ENCODE assay signal across 27 cellular contexts in genomic region chr6:158713469-158713868, GRCh38.
DNase-seq lines count a peak whose midpoint lies in the region; ATAC-seq and TF ChIP-seq lines count a peak whose summit lies in the region.
"Had no signal": no experiment of that assay in that cellular context is flagged by ENCODE, and none has a peak within 500 bp of the region (broad histone marks: within the 10 kb centered on the region; RNA-seq: fewer than 3 reads in every experiment).

No MANE protein-coding gene starts in this region.

- H3K4me1 ChIP-seq in H9 (ENCODE audit: insufficient read depth, low read length), result no peaks in the 10 kb centered on the region
- H3K4me1 ChIP-seq: neural progenitor cell, pancreas, uterus had no signal

- no peaks in the 10 kb centered on the region for H3K27me3 Mint-ChIP-seq in T-helper 1 cell treated with Interleukin-12 subunit alpha and Interleukin-12 subunit beta and Interleukin-4 antibody, amounts not matched to agents 30 μg/mL and 1 μg/mL, for 36 hours (ENCODE audit: low read depth)
- no peaks in the 10 kb centered on the region for H3K27me3 Mint-ChIP-seq in H9 (ENCODE audit: low read depth)
- H3K27me3 Mint-ChIP-seq in central memory CD8-positive, alpha-beta T cell, result no peaks in the 10 kb centered on the region
- peaks cover 2% of the 10 kb centered on the region for H3K27me3 Mint-ChIP-seq in activated T-helper 1 cell treated with anti-CD3 and anti-CD28 coated beads, Interleukin-12 subunit alpha, Interleukin-12 subunit beta, Interleukin-2, Interleukin-4 antibody, amounts not matched to agents 30 ng/mL and 10 ng/mL and 1 ng/mL, durations not matched to agents 14 hours and 24 hours and 36 hours (ENCODE audit: insufficient read depth)
- H3K27me3 Mint-ChIP-seq: activated CD8-positive, alpha-beta T cell treated with anti-CD3 and anti-CD28 coated beads for 36 hours; activated naive CD8-positive, alpha-beta T cell treated with anti-CD3 and anti-CD28 coated beads for 36 hours; stimulated activated naive CD8-positive, alpha-beta T cell treated with anti-CD3 and anti-CD28 coated beads, Interleukin-15, Interleukin-2, amounts not matched to agents 100 ng/mL and 50 ng/mL, for 24 hours; T-helper 17 cell had no signal

- H3K23me2 ChIP-seq in H9 (ENCODE audit: insufficient read length, low read depth, low read length, poor library complexity, severe bottlenecking), result no peaks in the 10 kb centered on the region

- no peak overlapping the region for H4K5ac ChIP-seq in H9 (ENCODE audit: insufficient read length, low read depth, low read length)

- no peak overlapping the region for H3K27ac ChIP-seq in H9 (ENCODE audit: insufficient read length, low read depth, low read length)
- H3K27ac ChIP-seq: neural progenitor cell, pancreas, skin epidermis, thoracic aorta, uterus had no signal

- no peak overlapping the region for H3K9ac ChIP-seq in H9 (ENCODE audit: extremely low read depth, insufficient read length, low read length)
- H3K9ac ChIP-seq: neural progenitor cell had no signal

- no peak overlapping the region for H2BK120ac ChIP-seq in H9 (ENCODE audit: low read depth, low read length, poor library complexity, severe bottlenecking)

- H2BK15ac ChIP-seq in H9 (ENCODE audit: low read depth, low read length), result no peak overlapping the region

- peaks cover 50% of the 10 kb centered on the region for H3K4me1 Mint-ChIP-seq in T-helper 1 cell treated with Interleukin-12 subunit alpha and Interleukin-12 subunit beta and Interleukin-4 antibody, amounts not matched to agents 30 μg/mL and 1 μg/mL, for 36 hours (ENCODE audit: low read depth)
- peaks cover 7 to 8% of the 10 kb centered on the region in 2 experiments for H3K4me1 Mint-ChIP-seq in H9
- H3K4me1 Mint-ChIP-seq in central memory CD8-positive, alpha-beta T cell, result peaks cover 50% of the 10 kb centered on the region
- peaks cover 60% of the 10 kb centered on the region for H3K4me1 Mint-ChIP-seq in activated T-helper 1 cell treated with anti-CD3 and anti-CD28 coated beads, Interleukin-12 subunit alpha, Interleukin-12 subunit beta, Interleukin-2, Interleukin-4 antibody, amounts not matched to agents 30 ng/mL and 10 ng/mL and 1 ng/mL, durations not matched to agents 14 hours and 24 hours and 36 hours (ENCODE audit: low read depth)

- no peaks in the 10 kb centered on the region for H3K9me3 Mint-ChIP-seq in T-helper 1 cell treated with Interleukin-12 subunit alpha and Interleukin-12 subunit beta and Interleukin-4 antibody, amounts not matched to agents 30 μg/mL and 1 μg/mL, for 36 hours
- no peaks in the 10 kb centered on the region for H3K9me3 Mint-ChIP-seq in H9
- no peaks in the 10 kb centered on the region for H3K9me3 Mint-ChIP-seq in central memory CD8-positive, alpha-beta T cell
- H3K9me3 Mint-ChIP-seq in activated T-helper 1 cell treated with anti-CD3 and anti-CD28 coated beads, Interleukin-12 subunit alpha, Interleukin-12 subunit beta, Interleukin-2, Interleukin-4 antibody, amounts not matched to agents 30 ng/mL and 10 ng/mL and 1 ng/mL, durations not matched to agents 14 hours and 24 hours and 36 hours, result no peaks in the 10 kb centered on the region
- H3K9me3 Mint-ChIP-seq: activated CD8-positive, alpha-beta T cell treated with anti-CD3 and anti-CD28 coated beads for 36 hours; activated naive CD8-positive, alpha-beta T cell treated with anti-CD3 and anti-CD28 coated beads for 36 hours; CD8-positive, alpha-beta memory T cell; neural progenitor cell; stimulated activated naive CD8-positive, alpha-beta T cell treated with anti-CD3 and anti-CD28 coated beads, Interleukin-15, Interleukin-2, amounts not matched to agents 100 ng/mL and 50 ng/mL, for 24 hours had no signal

- intact Hi-C loops in activated T-helper 1 cell treated with anti-CD3 and anti-CD28 coated beads, Interleukin-12 subunit alpha, Interleukin-12 subunit beta, Interleukin-2, Interleukin-4 antibody, amounts not matched to agents 30 ng/mL and 10 ng/mL and 1 ng/mL, durations not matched to agents 14 hours and 24 hours and 36 hours (cut with micrococcal nuclease), result no loop called here

- no peak overlapping the region for H3K56ac ChIP-seq in H9 (ENCODE audit: insufficient read length, low read depth, low read length)

- H3T11ph ChIP-seq in H9 (ENCODE audit: low read length), result no peak overlapping the region

- H3K27me3 ChIP-seq in H9 (ENCODE audit: insufficient read depth, low read length), result no peaks in the 10 kb centered on the region
- H3K27me3 ChIP-seq: neural progenitor cell, pancreas, uterus had no signal

- peak overlapping the region; percentile 36 for H3K27ac Mint-ChIP-seq in T-helper 1 cell treated with Interleukin-12 subunit alpha and Interleukin-12 subunit beta and Interleukin-4 antibody, amounts not matched to agents 30 μg/mL and 1 μg/mL, for 36 hours
- H3K27ac Mint-ChIP-seq in H9, result no peak overlapping the region
- H3K27ac Mint-ChIP-seq in central memory CD8-positive, alpha-beta T cell (ENCODE audit: low read depth), result peak overlapping the region; percentile 74
- H3K27ac Mint-ChIP-seq in activated T-helper 1 cell treated with anti-CD3 and anti-CD28 coated beads, Interleukin-12 subunit alpha, Interleukin-12 subunit beta, Interleukin-2, Interleukin-4 antibody, amounts not matched to agents 30 ng/mL and 10 ng/mL and 1 ng/mL, durations not matched to agents 14 hours and 24 hours and 36 hours, result no peak overlapping the region
- H3K27ac Mint-ChIP-seq: activated CD8-positive, alpha-beta T cell treated with anti-CD3 and anti-CD28 coated beads for 36 hours; activated naive CD8-positive, alpha-beta T cell treated with anti-CD3 and anti-CD28 coated beads for 36 hours; neural progenitor cell; stimulated activated naive CD8-positive, alpha-beta T cell treated with anti-CD3 and anti-CD28 coated beads, Interleukin-15, Interleukin-2, amounts not matched to agents 100 ng/mL and 50 ng/mL, for 24 hours; T-helper 17 cell had no signal

- no peaks in the 10 kb centered on the region for H3K79me1 ChIP-seq in H9 (ENCODE audit: insufficient read depth, low read depth, low read length, poor library complexity, severe bottlenecking)

- H4K8ac ChIP-seq in H9 (replicated peaks; ENCODE audit: insufficient read length, low read depth, low read length), result no peak overlapping the region

- no peak for ATAC-seq in central memory CD8-positive, alpha-beta T cell (replicated peaks; ENCODE audit: extremely low read depth, poor library complexity, severe bottlenecking)
- ATAC-seq: activated CD8-positive, alpha-beta T cell treated with anti-CD3 and anti-CD28 coated beads for 36 hours; pancreas; T-helper 17 cell had no signal

- no peak overlapping the region for H3K14ac ChIP-seq in H9 (ENCODE audit: insufficient read depth, low read length)

- no peaks in the 10 kb centered on the region for H3K79me2 ChIP-seq in H9 (ENCODE audit: insufficient read depth, low read length)

- DNase-seq in T-helper 1 cell, result no peak
- no peak for DNase-seq in H9
- no peak for DNase-seq in central memory CD8-positive, alpha-beta T cell (ENCODE audit: low spot score in 2 of 2)
- peak; percentile 19 for DNase-seq in stimulated activated CD8-positive, alpha-beta memory T cell treated with anti-CD3 and anti-CD28 coated beads, Interleukin-4, amount 100 ng/mL, for 48 hours
- no peak for DNase-seq in NAMALWA (ENCODE audit: low spot score)
- DNase-seq in RKO (ENCODE audit: low spot score), result no peak
- DNase-seq in activated T-helper 1 cell treated with anti-CD3 and anti-CD28 coated beads, Interleukin-12 subunit alpha, Interleukin-12 subunit beta, Interleukin-2, Interleukin-4 antibody, amounts not matched to agents 30 ng/mL and 10 ng/mL and 1 ng/mL, durations not matched to agents 14 hours and 24 hours and 36 hours (ENCODE audit: low spot score), result no peak
- DNase-seq: activated CD4-positive, alpha-beta T cell treated with anti-CD3 and anti-CD28 coated beads for 1 hour; activated CD8-positive, alpha-beta T cell treated with anti-CD3 and anti-CD28 coated beads for 36 hours; activated gamma-delta T cell; activated naive CD8-positive, alpha-beta T cell treated with anti-CD3 and anti-CD28 coated beads for 36 hours; CD8-positive, alpha-beta memory T cell; cortex of kidney; erythroblast; KBM-7; NCI-H2081 treated with DMSO at 0.1 percent for 48 hours; NCI-H524; NK-92 treated with Interleukin-12 subunit alpha and Interleukin-12 subunit beta, amount 100 ng/mL, for 24 hours; pancreas; retina; T-helper 17 cell; uterus had no signal

- peaks cover 70% of the 10 kb centered on the region for H3K36me3 Mint-ChIP-seq in T-helper 1 cell treated with Interleukin-12 subunit alpha and Interleukin-12 subunit beta and Interleukin-4 antibody, amounts not matched to agents 30 μg/mL and 1 μg/mL, for 36 hours (ENCODE audit: low read depth)
- H3K36me3 Mint-ChIP-seq in H9 (ENCODE audit: insufficient read depth in 1 of 3, low read depth in 3 of 3), result no peaks in the 10 kb centered on the region
- peaks cover 42% of the 10 kb centered on the region for H3K36me3 Mint-ChIP-seq in central memory CD8-positive, alpha-beta T cell (ENCODE audit: insufficient read depth)
- H3K36me3 Mint-ChIP-seq in activated T-helper 1 cell treated with anti-CD3 and anti-CD28 coated beads, Interleukin-12 subunit alpha, Interleukin-12 subunit beta, Interleukin-2, Interleukin-4 antibody, amounts not matched to agents 30 ng/mL and 10 ng/mL and 1 ng/mL, durations not matched to agents 14 hours and 24 hours and 36 hours (ENCODE audit: low read depth), result peaks cover 74% of the 10 kb centered on the region
- H3K36me3 Mint-ChIP-seq: neural progenitor cell had no signal

- H2AFZ ChIP-seq in H9 (ENCODE audit: low read length), result no peak overlapping the region
- H2AFZ ChIP-seq: neural progenitor cell had no signal

- H3K18ac ChIP-seq in H9 (ENCODE audit: insufficient read length, low read depth, low read length), result peak overlapping the region; percentile 25

- no peaks in the 10 kb centered on the region for H3K9me3 ChIP-seq in H9 (ENCODE audit: control insufficient read depth, low read depth, low read length)
- H3K9me3 ChIP-seq: pancreas, thoracic aorta, uterus had no signal

- H3K23ac ChIP-seq in H9 (ENCODE audit: insufficient read length, low read depth, low read length), result no peak overlapping the region

- no peak overlapping the region for H2BK5ac ChIP-seq in H9 (ENCODE audit: insufficient read length, low read length)

- H3K4ac ChIP-seq in H9 (ENCODE audit: low read depth, low read length), result no peak overlapping the region

- H2BK20ac ChIP-seq in H9 (ENCODE audit: low read depth, low read length, poor library complexity, severe bottlenecking), result no peak overlapping the region

- no peak for TF ChIP-seq CTCF in H9 (conservative IDR thresholded peaks at IDR 0.05)

- H2BK12ac ChIP-seq in H9 (ENCODE audit: insufficient read length, low read depth, low read length), result no peak overlapping the region

- H3K4me2 ChIP-seq in H9 (ENCODE audit: insufficient read depth, insufficient read length, low read length), result no peak overlapping the region
- H3K4me2 ChIP-seq: neural progenitor cell had no signal

- no CpG with 5 or more reads among the region's 6 CpGs for WGBS in H9 (ENCODE audit: extremely low coverage, insufficient read length, low lambda C conversion rate)

- no peak overlapping the region for H4K91ac ChIP-seq in H9 (ENCODE audit: insufficient read length, low read depth, low read length)

- no peaks in the 10 kb centered on the region for H4K20me1 ChIP-seq in H9 (ENCODE audit: control insufficient read depth, insufficient read depth, insufficient read length)

- no peak overlapping the region for H3K4me3 Mint-ChIP-seq in T-helper 1 cell treated with Interleukin-12 subunit alpha and Interleukin-12 subunit beta and Interleukin-4 antibody, amounts not matched to agents 30 μg/mL and 1 μg/mL, for 36 hours
- no peak overlapping the region for H3K4me3 Mint-ChIP-seq in H9
- no peak overlapping the region for H3K4me3 Mint-ChIP-seq in central memory CD8-positive, alpha-beta T cell
- H3K4me3 Mint-ChIP-seq in activated T-helper 1 cell treated with anti-CD3 and anti-CD28 coated beads, Interleukin-12 subunit alpha, Interleukin-12 subunit beta, Interleukin-2, Interleukin-4 antibody, amounts not matched to agents 30 ng/mL and 10 ng/mL and 1 ng/mL, durations not matched to agents 14 hours and 24 hours and 36 hours, result no peak overlapping the region
- H3K4me3 Mint-ChIP-seq: activated CD8-positive, alpha-beta T cell treated with anti-CD3 and anti-CD28 coated beads for 36 hours; activated naive CD8-positive, alpha-beta T cell treated with anti-CD3 and anti-CD28 coated beads for 36 hours; CD8-positive, alpha-beta memory T cell; neural progenitor cell; stimulated activated naive CD8-positive, alpha-beta T cell treated with anti-CD3 and anti-CD28 coated beads, Interleukin-15, Interleukin-2, amounts not matched to agents 100 ng/mL and 50 ng/mL, for 24 hours; T-helper 17 cell had no signal

- H2AK5ac ChIP-seq in H9 (ENCODE audit: insufficient read length, low read length), result no peak overlapping the region

Comparison
In these comparisons a context has a peak if more than half of its experiments do, and no peak if none do; other contexts are left out.
1. H3K27ac Mint-ChIP-seq: peak in T-helper 1 cell treated with Interleukin-12 subunit alpha and Interleukin-12 subunit beta and Interleukin-4 antibody, amounts not matched to agents 30 μg/mL and 1 μg/mL, for 36 hours (single experiment) and central memory CD8-positive, alpha-beta T cell (single experiment); none in H9 (0 of 3) and activated T-helper 1 cell treated with anti-CD3 and anti-CD28 coated beads, Interleukin-12 subunit alpha, Interleukin-12 subunit beta, Interleukin-2, Interleukin-4 antibody, amounts not matched to agents 30 ng/mL and 10 ng/mL and 1 ng/mL, durations not matched to agents 14 hours and 24 hours and 36 hours (single experiment).